Comparison of ENCODE assay signal across 31 cellular contexts in genomic region chr20:45581702-45582101, GRCh38. TPM values are rescaled to one million over a fixed set of nuclear protein-coding genes. Genes with fewer than 3 reads are reported as not detected.
"Had no signal": no experiment of that assay in that cellular context is flagged by ENCODE, and none has a peak within 500 bp of the region (broad histone marks: within the 10 kb centered on the region; RNA-seq: fewer than 3 reads in every experiment).

No MANE protein-coding gene starts in this region.

- H3K4me1 ChIP-seq: colonic mucosa, heart left ventricle, lower lobe of right lung, tibial artery had no signal

- H3K27me3 ChIP-seq: colonic mucosa had no signal

- H3K27ac ChIP-seq: colonic mucosa, dorsolateral prefrontal cortex, heart left ventricle, lower lobe of right lung, tibial artery had no signal

- H3K9me3 ChIP-seq: colonic mucosa, heart left ventricle, lower lobe of right lung, tibial artery had no signal

- H3K4me3 ChIP-seq: colonic mucosa, dorsolateral prefrontal cortex, heart left ventricle, lower lobe of right lung, tibial artery had no signal

- DNase-seq: activated B cell treated with CpG ODN at 0.5 μM for 24 hours; activated CD4-positive, alpha-beta T cell treated with anti-CD3 and anti-CD28 coated beads for 36 hours; activated CD4-positive, alpha-beta T cell treated with anti-CD3 and anti-CD28 coated beads, Interleukin-2, amount 50 U/mL, for 4 hours; activated CD8-positive, alpha-beta memory T cell treated with anti-CD3 and anti-CD28 coated beads for 24 hours; activated CD8-positive, alpha-beta memory T cell treated with anti-CD3 and anti-CD28 coated beads, Interleukin-2, amount 50 U/mL, for 4 hours; activated naive CD4-positive, alpha-beta T cell; activated naive CD8-positive, alpha-beta T cell treated with anti-CD3 and anti-CD28 coated beads for 36 hours; activated T-cell treated with anti-CD3 and anti-CD28 coated beads, Interleukin-2, amount 50 U/mL, for 24 hours; amniotic stem cell; colonic mucosa; dorsolateral prefrontal cortex; effector memory CD8-positive, alpha-beta T cell; heart left ventricle; kidney; lower lobe of right lung; naive B cell; stimulated activated CD4-positive, alpha-beta T cell treated with anti-CD3 and anti-CD28 coated beads, Interleukin-4, amount 100 ng/mL, for 24 hours; stimulated activated naive CD8-positive, alpha-beta T cell treated with anti-CD3 and anti-CD28 coated beads, Interleukin-15, Interleukin-2, amounts not matched to agents 100 U/mL and 50 U/mL, for 24 hours; substantia nigra; tibial artery had no signal

- H3K36me3 ChIP-seq: colonic mucosa, heart left ventricle, lower lobe of right lung, tibial artery had no signal

- ATAC-seq: activated CD4-positive, alpha-beta T cell treated with anti-CD3 and anti-CD28 coated beads for 36 hours; activated T-helper 17 cell treated with anti-CD3 and anti-CD28 coated beads, Interleukin-2, amount 50 U/mL, for 72 hours; effector memory CD8-positive, alpha-beta T cell; esophagus mucosa; heart left ventricle; lower lobe of right lung; stimulated activated naive CD8-positive, alpha-beta T cell treated with anti-CD3 and anti-CD28 coated beads, Interleukin-15, Interleukin-2, amounts not matched to agents 100 U/mL and 50 U/mL, for 24 hours had no signal

- FAIRE-seq: bronchial epithelial cell, endothelial cell of umbilical vein, kidney had no signal

RNA-seq across cellular contexts. Expression of gene WFDC8, which starts 2.6 kb away (rescaled TPM):
- total RNA-seq: activated B cell treated with CpG ODN at 0.5 μM for 24 hours; activated CD4-positive, alpha-beta T cell treated with anti-CD3 and anti-CD28 coated beads for 36 hours; activated naive CD8-positive, alpha-beta T cell treated with anti-CD3 and anti-CD28 coated beads for 36 hours; activated T-helper 17 cell treated with anti-CD3 and anti-CD28 coated beads, Interleukin-2, amount 50 U/mL, for 72 hours; bronchial epithelial cell; colonic mucosa; dorsolateral prefrontal cortex; endothelial cell of umbilical vein; esophagus mucosa; heart left ventricle; kidney; lower lobe of right lung; mesenteric fat pad; mucosa of gallbladder; neural crest cell; osteoblast; posterior vena cava; renal cortical epithelial cell; ureter had no signal
- polyA plus RNA-seq: endothelial cell of umbilical vein, heart left ventricle had no signal

RNA-seq across cellular contexts. Expression of gene EPPIN, which starts 34.5 kb away (rescaled TPM):
- total RNA-seq: activated B cell treated with CpG ODN at 0.5 μM for 24 hours; activated CD4-positive, alpha-beta T cell treated with anti-CD3 and anti-CD28 coated beads for 36 hours; activated naive CD8-positive, alpha-beta T cell treated with anti-CD3 and anti-CD28 coated beads for 36 hours; activated T-helper 17 cell treated with anti-CD3 and anti-CD28 coated beads, Interleukin-2, amount 50 U/mL, for 72 hours; bronchial epithelial cell; colonic mucosa; endothelial cell of umbilical vein; esophagus mucosa; kidney; mesenteric fat pad; mucosa of gallbladder; neural crest cell; osteoblast; posterior vena cava; renal cortical epithelial cell; ureter had no signal
- polyA plus RNA-seq: endothelial cell of umbilical vein, heart left ventricle had no signal

RNA-seq across cellular contexts. Expression of gene WFDC6, which starts 42.4 kb away (rescaled TPM):
- total RNA-seq: activated B cell treated with CpG ODN at 0.5 μM for 24 hours; activated CD4-positive, alpha-beta T cell treated with anti-CD3 and anti-CD28 coated beads for 36 hours; activated naive CD8-positive, alpha-beta T cell treated with anti-CD3 and anti-CD28 coated beads for 36 hours; activated T-helper 17 cell treated with anti-CD3 and anti-CD28 coated beads, Interleukin-2, amount 50 U/mL, for 72 hours; bronchial epithelial cell; colonic mucosa; dorsolateral prefrontal cortex; endothelial cell of umbilical vein; esophagus mucosa; heart left ventricle; kidney; lower lobe of right lung; mesenteric fat pad; mucosa of gallbladder; neural crest cell; osteoblast; posterior vena cava; renal cortical epithelial cell; ureter had no signal
- polyA plus RNA-seq: endothelial cell of umbilical vein, heart left ventricle had no signal

RNA-seq across cellular contexts. Expression of gene WFDC10A, which starts 47.8 kb away (rescaled TPM):
- total RNA-seq: activated B cell treated with CpG ODN at 0.5 μM for 24 hours; activated CD4-positive, alpha-beta T cell treated with anti-CD3 and anti-CD28 coated beads for 36 hours; activated naive CD8-positive, alpha-beta T cell treated with anti-CD3 and anti-CD28 coated beads for 36 hours; activated T-helper 17 cell treated with anti-CD3 and anti-CD28 coated beads, Interleukin-2, amount 50 U/mL, for 72 hours; bronchial epithelial cell; colonic mucosa; endothelial cell of umbilical vein; esophagus mucosa; heart left ventricle; kidney; lower lobe of right lung; mesenteric fat pad; mucosa of gallbladder; neural crest cell; osteoblast; posterior vena cava; renal cortical epithelial cell; ureter had no signal
- polyA plus RNA-seq: endothelial cell of umbilical vein, heart left ventricle had no signal

RNA-seq across cellular contexts. Expression of gene WFDC9, which starts 49.4 kb away (rescaled TPM):
- total RNA-seq: activated B cell treated with CpG ODN at 0.5 μM for 24 hours; activated CD4-positive, alpha-beta T cell treated with anti-CD3 and anti-CD28 coated beads for 36 hours; activated naive CD8-positive, alpha-beta T cell treated with anti-CD3 and anti-CD28 coated beads for 36 hours; activated T-helper 17 cell treated with anti-CD3 and anti-CD28 coated beads, Interleukin-2, amount 50 U/mL, for 72 hours; bronchial epithelial cell; colonic mucosa; endothelial cell of umbilical vein; esophagus mucosa; heart left ventricle; kidney; lower lobe of right lung; mesenteric fat pad; mucosa of gallbladder; neural crest cell; osteoblast; posterior vena cava; renal cortical epithelial cell; ureter had no signal
- polyA plus RNA-seq: endothelial cell of umbilical vein, heart left ventricle had no signal
